9 cellular contexts compared by ENCODE assay signal in the genomic region with DNA sequence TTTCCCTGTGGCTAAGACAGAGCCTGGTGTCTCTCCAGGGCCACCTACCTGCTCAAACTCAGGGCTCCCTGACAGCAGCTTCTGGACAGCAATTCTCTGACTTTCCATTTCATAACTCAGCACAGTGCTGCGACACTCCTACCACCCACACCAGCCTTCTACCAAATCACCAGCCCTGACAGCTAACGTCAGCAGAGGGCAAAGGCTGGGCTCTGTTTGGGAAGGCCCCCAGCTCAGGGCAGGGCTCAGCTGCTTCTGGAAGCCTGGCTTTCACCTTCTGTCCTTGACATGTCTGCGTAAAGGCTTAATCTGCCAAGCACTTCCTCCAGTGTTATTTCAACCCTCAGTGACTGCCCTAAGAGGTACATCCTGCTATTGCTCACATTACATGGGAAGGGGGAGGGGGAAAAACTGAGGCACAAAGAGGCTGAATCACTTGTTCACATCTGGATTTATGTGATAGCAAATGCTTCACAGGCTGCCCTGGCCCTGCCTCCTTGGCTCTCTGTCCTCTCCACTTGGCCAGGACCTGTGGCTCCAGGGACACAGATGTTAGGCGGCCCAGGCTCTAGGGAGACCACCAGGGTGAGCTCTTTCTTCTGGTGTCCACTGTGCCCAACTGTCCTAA.
DNase-seq lines count a peak whose midpoint lies in the region; ATAC-seq and TF ChIP-seq lines count a peak whose summit lies in the region.
"Had no signal": no experiment of that assay in that cellular context is flagged by ENCODE, and none has a peak within 500 bp of the region (broad histone marks: within the 10 kb centered on the region; RNA-seq: fewer than 3 reads in every experiment).

No MANE protein-coding gene starts in this region.

- H3K4me3 Mint-ChIP-seq in activated T-helper 2 cell treated with anti-CD3 and anti-CD28 coated beads, Interferon-gamma antibody, Interleukin-2, Interleukin-4, amounts not matched to agents 10 μg/mL and 5 μg/mL and 100 μg/mL, durations not matched to agents 14 hours and 24 hours and 36 hours (ENCODE audit: low read depth): no peak overlapping the region
- no peak overlapping the region for H3K4me3 Mint-ChIP-seq in type B pancreatic cell

- TF ChIP-seq POLR2A in GM18505 (IDR thresholded peaks at IDR 0.05; ENCODE audit: borderline replicate concordance, extremely low read depth, insufficient read depth, insufficient read length): no peak

- no peaks in the 10 kb centered on the region for H3K36me3 Mint-ChIP-seq in activated T-helper 2 cell treated with anti-CD3 and anti-CD28 coated beads, Interferon-gamma antibody, Interleukin-2, Interleukin-4, amounts not matched to agents 10 μg/mL and 5 μg/mL and 100 μg/mL, durations not matched to agents 14 hours and 24 hours and 36 hours (ENCODE audit: low read depth)
- peaks cover 7% of the 10 kb centered on the region for H3K36me3 Mint-ChIP-seq in type B pancreatic cell

- ATAC-seq in GM18505 (IDR thresholded peaks at IDR 0.05; ENCODE audit: unreplicated experiment): no peak

- TF ChIP-seq CTCF in type B pancreatic cell (conservative IDR thresholded peaks at IDR 0.05): no peak

- H3K4me1 Mint-ChIP-seq in activated T-helper 2 cell treated with anti-CD3 and anti-CD28 coated beads, Interferon-gamma antibody, Interleukin-2, Interleukin-4, amounts not matched to agents 10 μg/mL and 5 μg/mL and 100 μg/mL, durations not matched to agents 14 hours and 24 hours and 36 hours (ENCODE audit: low read depth): peaks cover 21% of the 10 kb centered on the region
- H3K4me1 Mint-ChIP-seq in type B pancreatic cell (ENCODE audit: unreplicated experiment): peaks cover 12% of the 10 kb centered on the region

- no peaks in the 10 kb centered on the region for H3K9me3 Mint-ChIP-seq in activated T-helper 2 cell treated with anti-CD3 and anti-CD28 coated beads, Interferon-gamma antibody, Interleukin-2, Interleukin-4, amounts not matched to agents 10 μg/mL and 5 μg/mL and 100 μg/mL, durations not matched to agents 14 hours and 24 hours and 36 hours
- H3K9me3 Mint-ChIP-seq in type B pancreatic cell: no peaks in the 10 kb centered on the region

- intact Hi-C loops in activated T-helper 2 cell treated with anti-CD3 and anti-CD28 coated beads, Interferon-gamma antibody, Interleukin-2, Interleukin-4, amounts not matched to agents 10 μg/mL and 5 μg/mL and 100 μg/mL, durations not matched to agents 14 hours and 24 hours and 36 hours (cut with micrococcal nuclease): loop anchor here (1.0 to 10.0 kb wide), 5 partner anchors 123 to 902 kb away; a partner anchor contains a TSS
- intact Hi-C loops in head of caudate nucleus (cut with DNase I): no loop called here

- DNase-seq in EH (ENCODE audit: low read depth) (peak; percentile 36), head of caudate nucleus (peak in 33 of 42 donors; percentile 6 to 72 (median 37)), putamen (ENCODE audit: low spot score) (peak; percentile 34), type B pancreatic cell (ENCODE audit: extremely low spot score, unreplicated experiment) (no peak), KG1 (lab: John Stamatoyannopoulos, UW) (no peak)
- no peak for DNase-seq in activated T-helper 2 cell treated with anti-CD3 and anti-CD28 coated beads, Interferon-gamma antibody, Interleukin-2, Interleukin-4, amounts not matched to agents 10 μg/mL and 5 μg/mL and 100 μg/mL, durations not matched to agents 14 hours and 24 hours and 36 hours (ENCODE audit: low spot score)
- DNase-seq in effector CD4-positive, alpha-beta T cell: no peak
- DNase-seq: NCI-H1105 treated with DMSO at 0.1 percent for 48 hours had no signal

- H3K27me3 Mint-ChIP-seq in activated T-helper 2 cell treated with anti-CD3 and anti-CD28 coated beads, Interferon-gamma antibody, Interleukin-2, Interleukin-4, amounts not matched to agents 10 μg/mL and 5 μg/mL and 100 μg/mL, durations not matched to agents 14 hours and 24 hours and 36 hours (ENCODE audit: low read depth): no peaks in the 10 kb centered on the region
- no peaks in the 10 kb centered on the region for H3K27me3 Mint-ChIP-seq in type B pancreatic cell

- H3K27ac Mint-ChIP-seq in activated T-helper 2 cell treated with anti-CD3 and anti-CD28 coated beads, Interferon-gamma antibody, Interleukin-2, Interleukin-4, amounts not matched to agents 10 μg/mL and 5 μg/mL and 100 μg/mL, durations not matched to agents 14 hours and 24 hours and 36 hours: peak overlapping the region; percentile 69
- no peak overlapping the region for H3K27ac Mint-ChIP-seq in type B pancreatic cell

Comparison
In these comparisons a context has a peak if more than half of its experiments do, and no peak if none do; other contexts are left out.
1. DNase-seq: peak in EH (single experiment), head of caudate nucleus (33 of 42) and putamen (single experiment); none in activated T-helper 2 cell treated with anti-CD3 and anti-CD28 coated beads, Interferon-gamma antibody, Interleukin-2, Interleukin-4, amounts not matched to agents 10 μg/mL and 5 μg/mL and 100 μg/mL, durations not matched to agents 14 hours and 24 hours and 36 hours (single experiment), type B pancreatic cell (single experiment), effector CD4-positive, alpha-beta T cell (single experiment) and KG1 (single experiment).